ENCODE assay signal across 17 cellular contexts in genomic region chr22:48837341-48837935, GRCh38.
DNase-seq lines count a peak whose midpoint lies in the region; ATAC-seq and TF ChIP-seq lines count a peak whose summit lies in the region.
"Had no signal": no experiment of that assay in that cellular context is flagged by ENCODE, and none has a peak within 500 bp of the region (broad histone marks: within the 10 kb centered on the region; RNA-seq: fewer than 3 reads in every experiment).

No MANE protein-coding gene starts in this region.

- no peaks in the 10 kb centered on the region for H3K4me1 Mint-ChIP-seq in glutamatergic neuron (ENCODE audit: low read depth, unreplicated experiment)

- H3K9ac ChIP-seq in HCT116 (ENCODE audit: low read length) = no peak overlapping the region
- no peak overlapping the region for H3K9ac ChIP-seq in trophoblast cell (ENCODE audit: low read length)
- H3K9ac ChIP-seq: BLaER1 treated with 17β-estradiol and CSF1 and Interleukin-3, amounts not matched to agents 10 nM and 100 nM had no signal

- H2AFZ ChIP-seq in HCT116 (ENCODE audit: low read depth, low read length, poor library complexity, severe bottlenecking) = no peak overlapping the region
- H2AFZ ChIP-seq in trophoblast cell (ENCODE audit: insufficient read depth, low read length, poor library complexity) = no peak overlapping the region

- H3K9me2 ChIP-seq in HCT116 (ENCODE audit: insufficient read depth) = no peaks in the 10 kb centered on the region

- no CpG with 5 or more reads among the region's 16 CpGs for WGBS in trophoblast cell (ENCODE audit: extremely low coverage, insufficient coverage, insufficient read length)
- WGBS in aorta, 2 donors = 80 to 84% methylated on average over 16 of the region's 16 CpGs

- H3K27me3 Mint-ChIP-seq in glutamatergic neuron (ENCODE audit: unreplicated experiment) = peaks cover 28% of the 10 kb centered on the region

- H4K8ac ChIP-seq in trophoblast cell (ENCODE audit: low read depth, low read length) = no peak overlapping the region

- H3K9me3 ChIP-seq in HCT116 (ENCODE audit: control insufficient read depth in 1 of 2, insufficient read depth in 1 of 2, low read depth in 1 of 2, low read length in 2 of 2) = peaks cover 0 to 4% of the 10 kb centered on the region in 2 experiments; a peak in 1 of 4 replicates
- H3K9me3 ChIP-seq in WERI-Rb-1 (ENCODE audit: severe bottlenecking) = peaks cover 2% of the 10 kb centered on the region
- H3K9me3 ChIP-seq in trophoblast cell (ENCODE audit: insufficient read depth, low read depth, low read length) = peaks cover 14% of the 10 kb centered on the region
- peaks cover 2% of the 10 kb centered on the region for H3K9me3 ChIP-seq in aorta (ENCODE audit: control insufficient read depth, low read length)
- H3K9me3 ChIP-seq: HAP-1 had no signal

- H3K27ac ChIP-seq in HCT116 (ENCODE audit: low read depth, low read length) (no peak overlapping the region), WERI-Rb-1 (no peak overlapping the region), trophoblast cell (ENCODE audit: low read depth, low read length) (no peak overlapping the region), aorta (ENCODE audit: low read depth in 1 of 2, low read length in 2 of 2) (no peak overlapping the region)
- H3K27ac ChIP-seq: BLaER1 treated with 17β-estradiol and CSF1 and Interleukin-3, amounts not matched to agents 10 nM and 100 nM had no signal

- H3K36me3 ChIP-seq in HCT116 (ENCODE audit: control insufficient read depth in 1 of 2, insufficient read depth in 2 of 2, low read length in 2 of 2) = no peaks in the 10 kb centered on the region
- H3K36me3 ChIP-seq in WERI-Rb-1 = no peaks in the 10 kb centered on the region
- no peaks in the 10 kb centered on the region for H3K36me3 ChIP-seq in trophoblast cell (ENCODE audit: control insufficient read depth in 1 of 2, insufficient read depth in 2 of 2, low read length in 2 of 2)
- no peaks in the 10 kb centered on the region for H3K36me3 ChIP-seq in aorta (ENCODE audit: control insufficient read depth in 1 of 2, insufficient read depth in 2 of 2, low read length in 1 of 2)
- H3K36me3 ChIP-seq: BLaER1 treated with 17β-estradiol and CSF1 and Interleukin-3, amounts not matched to agents 10 nM and 100 nM; HAP-1 had no signal

- H3K23ac ChIP-seq in trophoblast cell (ENCODE audit: low read length) = no peak overlapping the region

- no peak overlapping the region for H3K4me3 Mint-ChIP-seq in glutamatergic neuron (ENCODE audit: unreplicated experiment)

- no peaks in the 10 kb centered on the region for H3K79me2 ChIP-seq in HCT116 (ENCODE audit: insufficient read depth, low read length)
- no peaks in the 10 kb centered on the region for H3K79me2 ChIP-seq in trophoblast cell (ENCODE audit: control insufficient read depth, insufficient read depth, low read length, poor library complexity)

- peaks cover 0 to 7% of the 10 kb centered on the region in 2 experiments; a peak in 1 of 4 replicates for H3K4me1 ChIP-seq in HCT116 (ENCODE audit: control insufficient read depth in 1 of 2, insufficient read depth in 2 of 2, low read length in 2 of 2)
- H3K4me1 ChIP-seq in trophoblast cell (ENCODE audit: control insufficient read depth in 1 of 2, insufficient read depth in 2 of 2, low read length in 2 of 2) = no peaks in the 10 kb centered on the region
- no peaks in the 10 kb centered on the region for H3K4me1 ChIP-seq in aorta (ENCODE audit: control insufficient read depth in 1 of 2, insufficient read depth in 2 of 2, low read length in 2 of 2)
- H3K4me1 ChIP-seq: HAP-1 had no signal

- H2BK12ac ChIP-seq in trophoblast cell (ENCODE audit: low read length) = no peak overlapping the region

- ATAC-seq in HCT116 (no peak), aorta (ENCODE audit: low FRiP score) (no peak)

- no peaks in the 10 kb centered on the region for H4K20me1 ChIP-seq in HCT116 (ENCODE audit: insufficient read depth)
- H4K20me1 ChIP-seq: BLaER1 treated with 17β-estradiol and CSF1 and Interleukin-3, amounts not matched to agents 10 nM and 100 nM had no signal

- TF ChIP-seq POLR2A in HCT116 (IDR thresholded peaks at IDR 0.05; ENCODE audit: borderline replicate concordance, extremely low read depth, insufficient read depth, insufficient read length) (no peak), erythroblast (IDR thresholded peaks at IDR 0.05; ENCODE audit: low read length) (no peak)

- H4K91ac ChIP-seq in trophoblast cell (ENCODE audit: low read depth, low read length) = no peak overlapping the region

- no peak overlapping the region for H2AK5ac ChIP-seq in trophoblast cell (ENCODE audit: low read length)

- H3K79me1 ChIP-seq in trophoblast cell (ENCODE audit: low read length) = no peaks in the 10 kb centered on the region

- H3K9me3 Mint-ChIP-seq in glutamatergic neuron (ENCODE audit: unreplicated experiment) = peaks cover 22% of the 10 kb centered on the region

- H3K27me3 ChIP-seq in HCT116 (ENCODE audit: insufficient read depth, low read length) (peaks cover 13% of the 10 kb centered on the region), WERI-Rb-1 (ENCODE audit: insufficient read depth, low read depth, severe bottlenecking) (no peaks in the 10 kb centered on the region), trophoblast cell (ENCODE audit: insufficient read depth, low read length) (no peaks in the 10 kb centered on the region), aorta (ENCODE audit: control insufficient read depth in 1 of 2, insufficient read depth in 2 of 2, low read length in 1 of 2) (no peaks in the 10 kb centered on the region)
- H3K27me3 ChIP-seq: BLaER1 treated with 17β-estradiol and CSF1 and Interleukin-3, amounts not matched to agents 10 nM and 100 nM had no signal

- H3K36me3 Mint-ChIP-seq in glutamatergic neuron (ENCODE audit: unreplicated experiment) = peaks cover 21% of the 10 kb centered on the region

- TF ChIP-seq CTCF in HCT116 (IDR thresholded peaks at IDR 0.05 in 2 of 3, conservative IDR thresholded peaks at IDR 0.05 in 1 of 3; ENCODE audit: borderline replicate concordance in 1 of 3, insufficient read depth in 1 of 3, low read depth in 2 of 3, low read length in 2 of 3) (no peak), WERI-Rb-1 (IDR thresholded peaks at IDR 0.05; ENCODE audit: low read depth, low read length) (no peak), glutamatergic neuron (IDR thresholded peaks at IDR 0.05; ENCODE audit: partially characterized antibody, unreplicated experiment) (no peak)

- H2BK5ac ChIP-seq in trophoblast cell (ENCODE audit: low read depth, low read length, poor library complexity) = no peak overlapping the region

- DNase-seq in HCT116 (ENCODE audit: low read depth, low spot score) = no peak
- DNase-seq in WERI-Rb-1 = peak; percentile 16
- DNase-seq in glutamatergic neuron = no peak
- DNase-seq in trophoblast cell = no peak
- no peak for DNase-seq in aorta
- DNase-seq in AG20443 (ENCODE audit: low spot score) = no peak
- no peak for DNase-seq in SHP77 (lab: John Stamatoyannopoulos, UW)
- DNase-seq in erythroblast (lab: John Stamatoyannopoulos, UW) = no peak
- DNase-seq: DMS153; NCI-H1436 treated with DMSO at 0.1 percent for 48 hours; NCI-H2081 treated with DMSO at 0.1 percent for 48 hours; NCI-H345; NCI-H526 treated with DMSO at 0.1 percent for 48 hours; NK-92 treated with Interleukin-12 subunit alpha and Interleukin-12 subunit beta, amount 100 ng/mL, for 24 hours; SHP77 treated with DMSO at 0.1 percent for 48 hours had no signal

- no peak overlapping the region for H4K12ac ChIP-seq in trophoblast cell (ENCODE audit: low read depth, low read length)

- CTCF ChIA-PET in HCT116 (lab: Charles Lee) = no interaction called here

- peak overlapping the region; percentile 22 for H3K27ac Mint-ChIP-seq in glutamatergic neuron (ENCODE audit: unreplicated experiment)

- H3K4me2 ChIP-seq in HCT116 (ENCODE audit: low read length) (no peak overlapping the region), trophoblast cell (ENCODE audit: low read length) (no peak overlapping the region)
- H3K4me2 ChIP-seq: BLaER1 treated with 17β-estradiol and CSF1 and Interleukin-3, amounts not matched to agents 10 nM and 100 nM had no signal

- no TSS peak for BruUV-seq in HCT116 (replicated peaks; lab: Mats Ljungman, UMichigan)

- no peak overlapping the region for H3K4ac ChIP-seq in trophoblast cell (ENCODE audit: low read depth, low read length)

- no peak for TF ChIP-seq RAD21 in HCT116 (IDR thresholded peaks at IDR 0.05; ENCODE audit: low read depth)

- no peak overlapping the region for H2BK120ac ChIP-seq in trophoblast cell (ENCODE audit: insufficient read depth, low read length, poor library complexity)

- POLR2A ChIA-PET in HCT116 (lab: Charles Lee) = no interaction called here

- H3K4me3 ChIP-seq in HCT116 (replicated peaks in 1 of 2; ENCODE audit: low read depth in 1 of 2, low read length in 2 of 2) (no peak overlapping the region), WERI-Rb-1 (ENCODE audit: low read depth, low read length) (no peak overlapping the region), trophoblast cell (ENCODE audit: low read depth, low read length) (peak overlapping the region; percentile 48), aorta (ENCODE audit: low read length in 2 of 2) (no peak overlapping the region)
- H3K4me3 ChIP-seq: BLaER1 treated with 17β-estradiol and CSF1 and Interleukin-3, amounts not matched to agents 10 nM and 100 nM; HAP-1 had no signal

- H3K18ac ChIP-seq in trophoblast cell (ENCODE audit: low read length) = no peak overlapping the region

- RAD21 ChIA-PET in HCT116 (lab: Charles Lee; ENCODE audit: low non-redundant PET in 1 of 2, low total read pairs in 2 of 2, uncharacterized antibody in 2 of 2, unreplicated experiment in 2 of 2) = no interaction called here

- intact Hi-C loops in HCT116 (cut with micrococcal nuclease) (no loop called here), aorta (cut with DNase I) (no loop called here)

- no peak overlapping the region for H3K14ac ChIP-seq in trophoblast cell (ENCODE audit: low read length)

TF ChIP-seq in HCT116, 20 proteins besides CTCF, POLR2A, EP300 and RAD21:
- TF ChIP-seq, protein P1, sequence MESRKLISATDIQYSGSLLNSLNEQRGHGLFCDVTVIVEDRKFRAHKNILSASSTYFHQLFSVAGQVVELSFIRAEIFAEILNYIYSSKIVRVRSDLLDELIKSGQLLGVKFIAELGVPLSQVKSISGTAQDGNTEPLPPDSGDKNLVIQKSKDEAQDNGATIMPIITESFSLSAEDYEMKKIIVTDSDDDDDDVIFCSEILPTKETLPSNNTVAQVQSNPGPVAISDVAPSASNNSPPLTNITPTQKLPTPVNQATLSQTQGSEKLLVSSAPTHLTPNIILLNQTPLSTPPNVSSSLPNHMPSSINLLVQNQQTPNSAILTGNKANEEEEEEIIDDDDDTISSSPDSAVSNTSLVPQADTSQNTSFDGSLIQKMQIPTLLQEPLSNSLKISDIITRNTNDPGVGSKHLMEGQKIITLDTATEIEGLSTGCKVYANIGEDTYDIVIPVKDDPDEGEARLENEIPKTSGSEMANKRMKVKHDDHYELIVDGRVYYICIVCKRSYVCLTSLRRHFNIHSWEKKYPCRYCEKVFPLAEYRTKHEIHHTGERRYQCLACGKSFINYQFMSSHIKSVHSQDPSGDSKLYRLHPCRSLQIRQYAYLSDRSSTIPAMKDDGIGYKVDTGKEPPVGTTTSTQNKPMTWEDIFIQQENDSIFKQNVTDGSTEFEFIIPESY (IDR thresholded peaks at IDR 0.05; ENCODE audit: extremely low read depth, insufficient replicate concordance, low read length) = no peak
- TF ChIP-seq FOSL1 (IDR thresholded peaks at IDR 0.05; ENCODE audit: low read depth) = peak; percentile 34; the same call in 1 of the 2 replicates
- no peak for TF ChIP-seq SP1 (IDR thresholded peaks at IDR 0.05; ENCODE audit: low read depth)
